Comparison of ENCODE assay signal across 8 cellular contexts in the genomic region with DNA sequence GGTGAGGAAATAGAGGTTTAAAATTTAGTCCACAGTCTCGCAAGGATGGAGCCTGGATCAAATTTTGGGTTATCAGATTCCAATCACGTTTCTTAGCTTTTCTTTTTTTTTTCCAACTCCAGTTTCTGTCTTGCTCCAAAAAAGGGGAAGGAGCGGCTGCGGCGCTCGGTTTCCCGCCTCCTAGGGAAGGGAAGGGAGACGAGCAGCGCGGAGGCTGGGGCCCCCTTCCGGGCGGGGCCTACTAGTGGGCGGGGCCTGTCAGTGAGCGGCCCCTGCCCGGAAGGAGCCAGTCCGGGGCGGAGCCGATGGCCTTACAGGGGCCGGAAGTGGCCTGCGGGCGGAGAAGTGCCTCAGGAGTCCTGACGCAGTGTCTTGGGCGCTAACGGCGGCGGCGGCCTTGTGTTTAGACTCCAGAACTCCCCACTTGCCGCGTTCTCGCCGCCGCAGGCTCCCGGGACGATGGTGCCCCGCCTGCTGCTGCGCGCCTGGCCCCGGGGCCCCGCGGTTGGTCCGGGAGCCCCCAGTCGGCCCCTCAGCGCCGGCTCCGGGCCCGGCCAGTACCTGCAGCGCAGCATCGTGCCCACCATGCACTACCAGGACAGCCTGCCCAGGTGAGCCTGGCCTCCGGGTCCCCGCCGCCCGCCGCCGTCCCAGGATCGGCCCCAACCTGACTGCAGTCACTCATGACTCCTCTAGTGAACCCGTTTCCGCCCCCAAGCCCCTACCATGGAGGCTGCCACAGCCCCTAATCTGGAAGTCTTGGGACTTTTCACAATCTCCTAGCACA. TPM values are rescaled to one million over a fixed set of nuclear protein-coding genes. Genes with fewer than 3 reads are reported as not detected.
A peak's percentile ranks its signal among the peaks of the same experiment; 100 is the strongest.
DNase-seq lines count a peak whose midpoint lies in the region; ATAC-seq and TF ChIP-seq lines count a peak whose summit lies in the region.

A gene (plus strand): TSS at position 340 of the 787 bp plus-strand sequence. CDS start 120 bp downstream, at position 460.

- peak in 3 of 6 experiments; percentile 11 to 24 (median 18) for TF ChIP-seq CTCF in Peyer's patch (IDR thresholded peaks at IDR 0.05)

- H3K9me3 ChIP-seq in KOPT-K1 (ENCODE audit: insufficient read depth, low read length, poor library complexity, severe bottlenecking) (no peaks in the 10 kb centered on the region), Peyer's patch (no peaks in the 10 kb centered on the region), esophagus (ENCODE audit: control insufficient read depth in 2 of 2, insufficient read depth in 1 of 2, low read depth in 1 of 2, low read length in 1 of 2) (no peaks in the 10 kb centered on the region), mucosa of stomach (ENCODE audit: control insufficient read depth, low read length) (no peaks in the 10 kb centered on the region)

- H3K4me3 Mint-ChIP-seq in activated T-cell treated with anti-CD3 and anti-CD28 coated beads, Interleukin-2, amount 50 U/mL, for 4 hours = peak within 1 kb of the TSS; percentile 95

- peak; percentile 99 for ATAC-seq in GM21737 (IDR thresholded peaks at IDR 0.05; ENCODE audit: unreplicated experiment)
- ATAC-seq in activated T-cell treated with anti-CD3 and anti-CD28 coated beads, Interleukin-2, amount 50 U/mL, for 4 hours = peak; percentile 99 to 100

- DNase-seq in DMS53 treated with DMSO at 0.1 percent for 48 hours (lab: John Stamatoyannopoulos, UW; ENCODE audit: unreplicated experiment) = peak; percentile 94
- DNase-seq in Peyer's patch = peak; percentile 92 to 97 (median 94)
- peak; percentile 84 for DNase-seq in activated T-cell treated with anti-CD3 and anti-CD28 coated beads, Interleukin-2, amount 50 U/mL, for 4 hours
- DNase-seq in stimulated activated CD8-positive, alpha-beta memory T cell treated with anti-CD3 and anti-CD28 coated beads, Interleukin-4, amount 100 ng/mL, for 48 hours = peak; percentile 94

- TF ChIP-seq POLR2A in Peyer's patch (IDR thresholded peaks at IDR 0.05) = peak; percentile 90 to 96

- H3K27me3 Mint-ChIP-seq in activated T-cell treated with anti-CD3 and anti-CD28 coated beads, Interleukin-2, amount 50 U/mL, for 4 hours (ENCODE audit: low read depth) = no peaks in the 10 kb centered on the region

- no peaks in the 10 kb centered on the region for H3K9me3 Mint-ChIP-seq in activated T-cell treated with anti-CD3 and anti-CD28 coated beads, Interleukin-2, amount 50 U/mL, for 4 hours

- peaks cover 7% of the 10 kb centered on the region for H3K36me3 Mint-ChIP-seq in activated T-cell treated with anti-CD3 and anti-CD28 coated beads, Interleukin-2, amount 50 U/mL, for 4 hours (ENCODE audit: insufficient read depth)

- H3K36me3 ChIP-seq in KOPT-K1 (ENCODE audit: insufficient read depth, low read length) (peaks cover 18% of the 10 kb centered on the region; the same call in 1 of the 2 replicates), Peyer's patch (peaks cover 0 to 12% (median 0%) of the 10 kb centered on the region in 3 donors), esophagus (ENCODE audit: control insufficient read depth in 2 of 2, insufficient read depth in 2 of 2, low read length in 1 of 2) (no peaks in the 10 kb centered on the region), mucosa of stomach (ENCODE audit: control insufficient read depth, insufficient read depth, low read length) (no peaks in the 10 kb centered on the region)

- WGBS in esophagus, 2 donors = 1% methylated on average over 57 of the region's 57 CpGs

- peak within 1 kb of the TSS; percentile 97 for H3K9ac ChIP-seq in mucosa of stomach (ENCODE audit: low read length)

- H3K4me1 ChIP-seq in Peyer's patch (peaks cover 0 to 24% (median 3%) of the 10 kb centered on the region in 4 donors), esophagus (ENCODE audit: control insufficient read depth in 2 of 2, insufficient read depth in 2 of 2, low read length in 1 of 2) (peaks cover 0 to 4% of the 10 kb centered on the region in 2 donors), mucosa of stomach (ENCODE audit: control insufficient read depth, insufficient read depth, low read length) (peaks cover 26% of the 10 kb centered on the region)

- H3K4me3 ChIP-seq in Peyer's patch (peak within 1 kb of the TSS; percentile 78 to 99 (median 97)), esophagus (ENCODE audit: low read depth in 1 of 2, low read length in 2 of 2) (peak within 1 kb of the TSS; percentile 74 to 96), mucosa of stomach (ENCODE audit: low read length) (peak within 1 kb of the TSS; percentile 96)

- H3K4me1 Mint-ChIP-seq in activated T-cell treated with anti-CD3 and anti-CD28 coated beads, Interleukin-2, amount 50 U/mL, for 4 hours (ENCODE audit: low read depth) = peaks cover 24% of the 10 kb centered on the region

- H3K27me3 ChIP-seq in Peyer's patch (no peaks in the 10 kb centered on the region), esophagus (ENCODE audit: control insufficient read depth in 1 of 2, insufficient read depth in 2 of 2, low read length in 2 of 2) (no peaks in the 10 kb centered on the region), mucosa of stomach (ENCODE audit: control insufficient read depth, insufficient read depth, low read length) (no peaks in the 10 kb centered on the region)

- H3K27ac ChIP-seq in KOPT-K1 (ENCODE audit: low read depth, low read length, poor library complexity, severe bottlenecking) (peak within 1 kb of the TSS; percentile 97), Peyer's patch (peak within 1 kb of the TSS; percentile 95 to 100 (median 100)), esophagus (ENCODE audit: low read depth in 2 of 2, low read length in 1 of 2) (peak within 1 kb of the TSS; percentile 96 to 98)

RNA-seq across cellular contexts. Expression of the gene that starts here (rescaled TPM):
- 100 to 1,000 TPM in 1 of 4 donors, 10 to 100 TPM in 3; 23.1 to 134 (median 55.0) TPM for total RNA-seq in Peyer's patch
- 10 to 100 TPM in 2 of 3 donors, 1 to 10 TPM in 1; 7.5 to 15.4 (median 15.1) TPM for total RNA-seq in activated T-cell treated with anti-CD3 and anti-CD28 coated beads, Interleukin-2, amount 50 U/mL, for 4 hours
- polyA plus RNA-seq in esophagus = 10 to 100 TPM in 1 of 2 donors, 1 to 10 TPM in 1; 8.2 to 16.5 TPM

Comparison
In these comparisons a context has a peak if more than half of its experiments do, and no peak if none do; other contexts are left out.
1. Peak in every context shown above with its lines: DNase-seq, ATAC-seq, H3K4me3 ChIP-seq and H3K27ac ChIP-seq.